16 cellular contexts compared by ENCODE assay signal in genomic region chrX:47748576-47748975, GRCh38.
DNase-seq lines count a peak whose midpoint lies in the region; ATAC-seq and TF ChIP-seq lines count a peak whose summit lies in the region.
"Had no signal": no experiment of that assay in that cellular context is flagged by ENCODE, and none has a peak within 500 bp of the region (broad histone marks: within the 10 kb centered on the region; RNA-seq: fewer than 3 reads in every experiment).

No MANE protein-coding gene starts in this region.

- intact Hi-C loops in A673 (cut with micrococcal nuclease; ENCODE audit: unreplicated experiment), result no loop called here

- H2AFZ ChIP-seq in GM23248, result no peak overlapping the region

- H3K4me3 ChIP-seq in A673 (ENCODE audit: low read depth, low read length, poor library complexity, severe bottlenecking) (no peak overlapping the region), GM23248 (no peak overlapping the region)
- H3K4me3 ChIP-seq: K562 had no signal

- peak; percentile 60 for DNase-seq in A673 (ENCODE audit: low spot score)
- peak; percentile 34 for DNase-seq in GM23248
- peak; percentile 77 for DNase-seq in amniotic epithelial cell (ENCODE audit: low read depth)
- peak; percentile 37 for DNase-seq in fibroblast of peridontal ligament (ENCODE audit: extremely low read depth)
- no peak for DNase-seq in activated CD4-positive, alpha-beta T cell treated with anti-CD3 and anti-CD28 coated beads, Interleukin-2, amount 50 U/mL, for 4 hours
- no peak for DNase-seq in NCI-H2029 treated with DMSO at 0.1 percent for 48 hours (lab: John Stamatoyannopoulos, UW)
- DNase-seq: 8988T; CD4-positive, CD25-positive, alpha-beta regulatory T cell; NCI-H1092; NCI-H1694 treated with DMSO at 0.1 percent for 48 hours; NCI-H446 treated with DMSO at 0.1 percent for 48 hours; NCI-H82 had no signal

- in situ Hi-C loops in GM23248 (cut with MboI), result no loop called here

- WGBS in GM23248 (ENCODE audit: low coverage in 1 of 2, low lambda C conversion rate in 2 of 2, missing lambda C conversion rate in 2 of 2), 2 experiments, result 63 to 75% methylated on average over 4 of the region's 4 CpGs

- no peaks in the 10 kb centered on the region for H3K9me2 ChIP-seq in GM23248 (ENCODE audit: insufficient read depth)

- no TSS peak for BruUV-seq in A673 (replicated peaks; lab: Mats Ljungman, UMichigan)

- ATAC-seq in GM21619 (IDR thresholded peaks at IDR 0.05; ENCODE audit: unreplicated experiment) (no peak), HG02759 (IDR thresholded peaks at IDR 0.05; ENCODE audit: unreplicated experiment) (no peak)
- ATAC-seq: K562 had no signal

- no peak overlapping the region for H3K9ac ChIP-seq in GM23248

- H3K9me3 ChIP-seq in A673 (ENCODE audit: low read depth, low read length, poor library complexity, severe bottlenecking) (no peaks in the 10 kb centered on the region), GM23248 (ENCODE audit: low read depth) (no peaks in the 10 kb centered on the region)

- H3K4me2 ChIP-seq in GM23248 (ENCODE audit: unreplicated experiment), result no peak overlapping the region

- CTCF ChIA-PET in A673 (lab: Charles Lee), result no interaction called here

- POLR2A ChIA-PET in A673 (lab: Charles Lee; ENCODE audit: low non-redundant PET), result no interaction called here

- H3K79me2 ChIP-seq in GM23248 (ENCODE audit: insufficient read depth), result no peaks in the 10 kb centered on the region

- H3K36me3 ChIP-seq in A673 (ENCODE audit: insufficient read depth, low read length, poor library complexity, severe bottlenecking) (no peaks in the 10 kb centered on the region), GM23248 (ENCODE audit: low read depth) (no peaks in the 10 kb centered on the region)

- H3K27me3 ChIP-seq in A673 (replicated peaks; ENCODE audit: insufficient read depth, low read depth, low read length, poor library complexity) (no peaks in the 10 kb centered on the region), GM23248 (replicated peaks; ENCODE audit: insufficient read depth) (no peaks in the 10 kb centered on the region)

- H3K27ac ChIP-seq in A673 (ENCODE audit: low read depth, low read length, poor library complexity, severe bottlenecking), result no peak overlapping the region
- no peak overlapping the region for H3K27ac ChIP-seq in GM23248
- H3K27ac ChIP-seq: HL-60 had no signal

- no peaks in the 10 kb centered on the region for H4K20me1 ChIP-seq in GM23248 (ENCODE audit: insufficient read depth)

- TF ChIP-seq CTCF in A673 (conservative IDR thresholded peaks at IDR 0.05; ENCODE audit: low read depth, low read length), result no peak

- H3F3A ChIP-seq in GM23248 (ENCODE audit: insufficient read depth), result no peaks in the 10 kb centered on the region

- H3K4me1 ChIP-seq in A673 (ENCODE audit: insufficient read depth, low read length, poor library complexity, severe bottlenecking) (peaks cover 4% of the 10 kb centered on the region), GM23248 (ENCODE audit: insufficient read depth) (no peaks in the 10 kb centered on the region)

Comparison
In these comparisons a context has a peak if more than half of its experiments do, and no peak if none do; other contexts are left out.
1. DNase-seq: peak in A673 (single experiment), GM23248 (single experiment), amniotic epithelial cell (single experiment) and fibroblast of peridontal ligament (single experiment); none in activated CD4-positive, alpha-beta T cell treated with anti-CD3 and anti-CD28 coated beads, Interleukin-2, amount 50 U/mL, for 4 hours (0 of 2) and NCI-H2029 treated with DMSO at 0.1 percent for 48 hours (single experiment).